14 cellular contexts compared by ENCODE assay signal in the genomic region with DNA sequence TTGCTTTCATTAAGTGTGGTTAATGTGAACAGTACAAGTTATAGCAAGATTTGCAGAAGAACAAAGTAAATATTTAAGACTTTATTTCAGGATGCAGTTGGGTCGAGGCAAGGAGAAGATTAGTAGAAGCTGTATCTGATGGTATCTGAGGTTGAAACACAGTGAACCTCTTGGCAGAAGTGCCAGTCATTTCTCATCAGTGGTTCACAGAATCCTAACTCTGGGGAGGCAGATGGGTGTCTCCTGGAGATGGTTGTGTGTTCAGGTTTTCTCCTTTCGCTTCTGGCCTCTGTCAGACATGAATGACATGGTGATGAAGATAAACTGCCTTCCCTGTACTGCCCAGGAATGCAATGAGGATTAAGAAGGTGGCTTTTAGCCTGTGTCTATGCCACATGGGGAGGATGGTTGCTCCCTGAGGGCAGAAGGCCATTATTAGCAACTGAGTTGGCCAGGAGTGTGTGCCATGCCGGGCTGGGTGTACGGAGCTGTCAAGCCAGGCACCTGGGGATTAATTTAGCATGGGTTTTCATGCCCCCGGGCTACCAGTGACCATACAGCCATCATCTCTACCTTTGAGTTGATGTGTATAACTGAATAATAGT. TPM values are rescaled to one million over a fixed set of nuclear protein-coding genes. Genes with fewer than 3 reads are reported as not detected.
DNase-seq lines count a peak whose midpoint lies in the region; ATAC-seq, FAIRE-seq and TF ChIP-seq lines count a peak whose summit lies in the region.
"Had no signal": no experiment of that assay in that cellular context is flagged by ENCODE, and none has a peak within 500 bp of the region (broad histone marks: within the 10 kb centered on the region; RNA-seq: fewer than 3 reads in every experiment).

No MANE protein-coding gene starts in this region.

- ATAC-seq in activated CD8-positive, alpha-beta memory T cell treated with anti-CD3 and anti-CD28 coated beads, Interleukin-2, amount 10 ng/mL, durations not matched to agents 7 days and 5 days = no peak
- no peak for ATAC-seq in effector memory CD8-positive, alpha-beta T cell (replicated peaks)
- ATAC-seq in HG02759 (IDR thresholded peaks at IDR 0.05; ENCODE audit: unreplicated experiment) (no peak), HG03025 (IDR thresholded peaks at IDR 0.05; ENCODE audit: low FRiP score, unreplicated experiment) (no peak)
- ATAC-seq: SK-N-SH treated with all-trans-retinoic acid at 6 μM for 48 hours had no signal

- H3K36me3 Mint-ChIP-seq in activated CD8-positive, alpha-beta memory T cell treated with anti-CD3 and anti-CD28 coated beads, Interleukin-2, amount 10 ng/mL, durations not matched to agents 7 days and 5 days = peaks cover 8% of the 10 kb centered on the region
- H3K36me3 Mint-ChIP-seq in effector memory CD8-positive, alpha-beta T cell (ENCODE audit: insufficient read depth) = peaks cover 2% of the 10 kb centered on the region

- H3K9me3 Mint-ChIP-seq in activated CD8-positive, alpha-beta memory T cell treated with anti-CD3 and anti-CD28 coated beads, Interleukin-2, amount 10 ng/mL, durations not matched to agents 7 days and 5 days (ENCODE audit: low read depth) = no peaks in the 10 kb centered on the region
- no peaks in the 10 kb centered on the region for H3K9me3 Mint-ChIP-seq in effector memory CD8-positive, alpha-beta T cell

- peaks cover 22% of the 10 kb centered on the region for H4K20me1 ChIP-seq in MM.1S (ENCODE audit: insufficient read depth, low read length)

- no peak overlapping the region for H2AFZ ChIP-seq in MM.1S (ENCODE audit: low read length)

- 81 to 89% (median 85%) methylated on average over 5 of the region's 5 CpGs for WGBS in small intestine, 3 donors

- H3K79me2 ChIP-seq in MM.1S (ENCODE audit: low read length) = peaks cover 77% of the 10 kb centered on the region

- CTCF ChIA-PET in activated CD8-positive, alpha-beta memory T cell treated with anti-CD3 and anti-CD28 coated beads, Interleukin-2, amount 10 ng/mL, durations not matched to agents 7 days and 5 days (lab: Charles Lee) = interaction anchor here (0.9 to 2.8 kb wide), 6 partner anchors 20 to 164 kb away, joined by 3 to 10 read pairs (median 6); no protein-coding TSS in a partner anchor

- peaks cover 50% of the 10 kb centered on the region for H3K4me1 ChIP-seq in MM.1S (ENCODE audit: low read length)
- peaks cover 0 to 2% of the 10 kb centered on the region in 2 donors for H3K4me1 ChIP-seq in small intestine (ENCODE audit: control insufficient read depth in 2 of 2, insufficient read depth in 1 of 2, low read depth in 1 of 2, low read length in 1 of 2)

- DNase-seq in activated CD8-positive, alpha-beta memory T cell treated with anti-CD3 and anti-CD28 coated beads, Interleukin-2, amount 10 ng/mL, durations not matched to agents 7 days and 5 days = no peak
- DNase-seq in activated CD8-positive, alpha-beta memory T cell treated with anti-CD3 and anti-CD28 coated beads for 24 hours = no peak
- DNase-seq in MM.1S (no peak), small intestine (no peak), GM13976 (ENCODE audit: low spot score) (no peak)
- no peak for DNase-seq in effector memory CD8-positive, alpha-beta T cell
- DNase-seq: NCI-H2107, nucleus accumbens had no signal

- H3K9me2 ChIP-seq in MM.1S (replicated peaks; ENCODE audit: insufficient read depth, low read length) = no peaks in the 10 kb centered on the region

- FAIRE-seq in small intestine (lab: Jason Lieb, UNC) = no peak

- H3K9me3 ChIP-seq in MM.1S (replicated peaks; ENCODE audit: insufficient read depth, low read length) (no peaks in the 10 kb centered on the region), small intestine (ENCODE audit: control insufficient read depth, low read depth) (no peaks in the 10 kb centered on the region)
- H3K9me3 ChIP-seq: ascending aorta had no signal

- H3F3A ChIP-seq in MM.1S (ENCODE audit: insufficient read depth, low read length) = peaks cover 31% of the 10 kb centered on the region

- in situ Hi-C loops in GM13976 (cut with MboI; ENCODE audit: low sequenced_read_pairs, unreplicated experiment) = no loop called here

- H3K4me3 ChIP-seq in MM.1S (ENCODE audit: low read length) (peak overlapping the region; percentile 11; the same call in 1 of the 2 replicates), small intestine (ENCODE audit: low read depth in 1 of 2, low read length in 2 of 2) (no peak overlapping the region)
- H3K4me3 ChIP-seq: ascending aorta, lung, smooth muscle cell had no signal

- peaks cover 36% of the 10 kb centered on the region for H3K4me1 Mint-ChIP-seq in activated CD8-positive, alpha-beta memory T cell treated with anti-CD3 and anti-CD28 coated beads, Interleukin-2, amount 10 ng/mL, durations not matched to agents 7 days and 5 days
- H3K4me1 Mint-ChIP-seq in effector memory CD8-positive, alpha-beta T cell (ENCODE audit: low read depth in 2 of 2) = peaks cover 37 to 46% of the 10 kb centered on the region in 2 donors

- peaks cover 51% of the 10 kb centered on the region for H3K27me3 Mint-ChIP-seq in activated CD8-positive, alpha-beta memory T cell treated with anti-CD3 and anti-CD28 coated beads, Interleukin-2, amount 10 ng/mL, durations not matched to agents 7 days and 5 days
- H3K27me3 Mint-ChIP-seq in effector memory CD8-positive, alpha-beta T cell = peaks cover 0 to 11% of the 10 kb centered on the region in 2 donors

- H3K27ac ChIP-seq in MM.1S (ENCODE audit: low read length) (peak overlapping the region; percentile 59; the same call in 1 of the 2 replicates), small intestine (ENCODE audit: low read depth in 1 of 2, low read length in 1 of 2) (peak overlapping the region; percentile 30 to 55)
- H3K27ac ChIP-seq: ascending aorta had no signal

- H3K9ac ChIP-seq in MM.1S (ENCODE audit: low read length) = peak overlapping the region; percentile 8; the same call in 1 of the 2 replicates

- peak overlapping the region; percentile 79 for H3K4me2 ChIP-seq in MM.1S (ENCODE audit: low read depth, low read length)

- H3K27ac Mint-ChIP-seq in activated CD8-positive, alpha-beta memory T cell treated with anti-CD3 and anti-CD28 coated beads, Interleukin-2, amount 10 ng/mL, durations not matched to agents 7 days and 5 days = peak overlapping the region; percentile 86
- peak overlapping the region; percentile 9 to 90 for H3K27ac Mint-ChIP-seq in effector memory CD8-positive, alpha-beta T cell

- H3K27me3 ChIP-seq in MM.1S (replicated peaks; ENCODE audit: insufficient read depth, low read length) (no peaks in the 10 kb centered on the region), small intestine (ENCODE audit: control insufficient read depth in 2 of 2, insufficient read depth in 2 of 2, low read length in 2 of 2) (no peaks in the 10 kb centered on the region)
- H3K27me3 ChIP-seq: ascending aorta had no signal

- H3K36me3 ChIP-seq in MM.1S (replicated peaks; ENCODE audit: insufficient read depth, low read length) = no peaks in the 10 kb centered on the region
- H3K36me3 ChIP-seq in small intestine (ENCODE audit: control insufficient read depth in 2 of 2, insufficient read depth in 2 of 2, low read length in 2 of 2) = no peaks in the 10 kb centered on the region
- H3K36me3 ChIP-seq: ascending aorta had no signal

- TF ChIP-seq CTCF in MM.1S (IDR thresholded peaks at IDR 0.05; ENCODE audit: low read length) (no peak), GM13976 (IDR thresholded peaks at IDR 0.05; ENCODE audit: borderline replicate concordance, control extremely low read depth, extremely low read depth, insufficient read depth, missing control alignments) (no peak)

- no peak overlapping the region for H3K4me3 Mint-ChIP-seq in activated CD8-positive, alpha-beta memory T cell treated with anti-CD3 and anti-CD28 coated beads, Interleukin-2, amount 10 ng/mL, durations not matched to agents 7 days and 5 days
- H3K4me3 Mint-ChIP-seq in effector memory CD8-positive, alpha-beta T cell = peak overlapping the region; percentile 19 to 30

RNA-seq across cellular contexts. Expression of a gene that starts 28.0 kb away (rescaled TPM):
- 10 to 100 TPM; 40.3 to 43.6 TPM for total RNA-seq in activated CD8-positive, alpha-beta memory T cell treated with anti-CD3 and anti-CD28 coated beads, Interleukin-2, amount 10 ng/mL, durations not matched to agents 7 days and 5 days
- 10 to 100 TPM in 1 of 3 donors, 1 to 10 TPM in 2; 5.6 to 27.4 (median 7.3) TPM for polyA plus RNA-seq in small intestine
